21 cellular contexts compared by ENCODE assay signal in genomic region chr11:122695076-122695620, GRCh38. TPM values are rescaled to one million over a fixed set of nuclear protein-coding genes. Genes with fewer than 3 reads are reported as not detected.
DNase-seq lines count a peak whose midpoint lies in the region; ATAC-seq and TF ChIP-seq lines count a peak whose summit lies in the region.
"Had no signal": no experiment of that assay in that cellular context is flagged by ENCODE, and none has a peak within 500 bp of the region (broad histone marks: within the 10 kb centered on the region; RNA-seq: fewer than 3 reads in every experiment).

No MANE protein-coding gene starts in this region.

- DNase-seq in PC-9 (no peak), fibroblast of pulmonary artery (ENCODE audit: low read depth) (peak; percentile 51), NCI-H1092 treated with DMSO at 0.1 percent for 48 hours (lab: John Stamatoyannopoulos, UW) (no peak), NCI-H446 treated with DMSO at 0.1 percent for 48 hours (lab: John Stamatoyannopoulos, UW) (no peak), esophagus squamous epithelium (lab: John Stamatoyannopoulos, UW) (no peak)
- DNase-seq: activated CD8-positive, alpha-beta memory T cell treated with anti-CD3 and anti-CD28 coated beads, Interleukin-2, amount 10 ng/mL, durations not matched to agents 7 days and 5 days; Caco-2; effector CD8-positive, alpha-beta T cell; islet precursor cell; NCI-H1105 treated with DMSO at 0.1 percent for 48 hours; NCI-H2081; NCI-H524; substantia nigra had no signal

- no peak for TF ChIP-seq POLR2A in esophagus squamous epithelium (IDR thresholded peaks at IDR 0.05)

- POLR2A ChIA-PET in PC-9 (lab: Charles Lee; ENCODE audit: unreplicated experiment), result no interaction called here

- no peak overlapping the region for H2AFZ ChIP-seq in PC-9
- H2AFZ ChIP-seq: GM23338 had no signal

- peaks cover 0 to 9% (median 0%) of the 10 kb centered on the region in 11 experiments; a peak in 4 of 22 replicates for H3K9me3 ChIP-seq in BLaER1 treated with 17β-estradiol and CSF1 and Interleukin-3, amounts not matched to agents 10 nM and 100 nM (replicated peaks in 1 of 11)
- H3K9me3 ChIP-seq in DOHH2 (ENCODE audit: control insufficient read depth, insufficient read depth, low read length) (no peaks in the 10 kb centered on the region), PC-9 (ENCODE audit: insufficient read depth, low read depth) (no peaks in the 10 kb centered on the region), esophagus squamous epithelium (no peaks in the 10 kb centered on the region)
- H3K9me3 ChIP-seq: Caco-2, gastroesophageal sphincter, prostate gland had no signal

- intact Hi-C loops in PC-9 (cut with micrococcal nuclease; ENCODE audit: unreplicated experiment), result no loop called here
- intact Hi-C loops in esophagus squamous epithelium (cut with DNase I), result no loop called here

- 0 out of 20 replicates have a peak overlapping the region, but pooled peaks of 1 of the 10 experiments have one; percentile 4 for H3K4me3 ChIP-seq in BLaER1 treated with 17β-estradiol and CSF1 and Interleukin-3, amounts not matched to agents 10 nM and 100 nM
- H3K4me3 ChIP-seq in DOHH2 (ENCODE audit: low read length), result no peak overlapping the region
- no peak overlapping the region for H3K4me3 ChIP-seq in PC-9
- no peak overlapping the region for H3K4me3 ChIP-seq in fibroblast of pulmonary artery (replicated peaks; ENCODE audit: low read depth, low read length)
- H3K4me3 ChIP-seq in esophagus squamous epithelium, result no peak overlapping the region
- H3K4me3 ChIP-seq: gastroesophageal sphincter, GM23338, prostate gland had no signal

- no peaks in the 10 kb centered on the region for H3K27me3 ChIP-seq in BLaER1 treated with 17β-estradiol and CSF1 and Interleukin-3, amounts not matched to agents 10 nM and 100 nM
- H3K27me3 ChIP-seq in DOHH2 (ENCODE audit: control insufficient read depth, low read length), result no peaks in the 10 kb centered on the region
- no peaks in the 10 kb centered on the region for H3K27me3 ChIP-seq in PC-9 (ENCODE audit: insufficient read depth, low read depth)
- no peaks in the 10 kb centered on the region for H3K27me3 ChIP-seq in esophagus squamous epithelium
- H3K27me3 ChIP-seq: gastroesophageal sphincter had no signal

- CTCF ChIA-PET in PC-9 (lab: Charles Lee), result no interaction called here

- H3K79me2 ChIP-seq in DOHH2 (ENCODE audit: control insufficient read depth, low read length), result peaks cover 67% of the 10 kb centered on the region
- H3K79me2 ChIP-seq in PC-9 (ENCODE audit: low read depth), result peaks cover 94% of the 10 kb centered on the region

- no peak for ATAC-seq in HG02938 (IDR thresholded peaks at IDR 0.05; ENCODE audit: unreplicated experiment)
- ATAC-seq: activated CD8-positive, alpha-beta memory T cell treated with anti-CD3 and anti-CD28 coated beads, Interleukin-2, amount 10 ng/mL, durations not matched to agents 7 days and 5 days; esophagus mucosa; gastroesophageal sphincter; GM23338 had no signal

- peaks cover 97 to 100% (median 98%) of the 10 kb centered on the region in 10 experiments for H3K4me1 ChIP-seq in BLaER1 treated with 17β-estradiol and CSF1 and Interleukin-3, amounts not matched to agents 10 nM and 100 nM
- H3K4me1 ChIP-seq in DOHH2 (ENCODE audit: control insufficient read depth, low read length) (peaks cover 98% of the 10 kb centered on the region), PC-9 (replicated peaks; ENCODE audit: insufficient read depth) (peaks cover 24% of the 10 kb centered on the region), esophagus squamous epithelium (peaks cover 0 to 25% (median 6%) of the 10 kb centered on the region in 3 donors)
- H3K4me1 ChIP-seq: prostate gland had no signal

- H3F3A ChIP-seq in DOHH2 (ENCODE audit: control insufficient read depth, insufficient read depth) (peaks cover 28% of the 10 kb centered on the region), PC-9 (ENCODE audit: insufficient read depth, low read depth) (peaks cover 57% of the 10 kb centered on the region)

- H4K20me1 ChIP-seq in BLaER1 treated with 17β-estradiol and CSF1 and Interleukin-3, amounts not matched to agents 10 nM and 100 nM, result no peaks in the 10 kb centered on the region
- no peaks in the 10 kb centered on the region for H4K20me1 ChIP-seq in DOHH2 (ENCODE audit: control insufficient read depth, insufficient read depth, low read depth, low read length)
- peaks cover 10% of the 10 kb centered on the region; the same call in 1 of the 2 replicates for H4K20me1 ChIP-seq in PC-9 (ENCODE audit: insufficient read depth)

- 92 to 94% methylated on average over 12 to 13 of the region's 13 CpGs for WGBS in esophagus squamous epithelium, 2 donors

- H3K4me2 ChIP-seq in BLaER1 treated with 17β-estradiol and CSF1 and Interleukin-3, amounts not matched to agents 10 nM and 100 nM, result peak overlapping the region; percentile 75 to 93 (median 88)
- H3K4me2 ChIP-seq in DOHH2 (ENCODE audit: low read length), result peak overlapping the region; percentile 22
- no peak overlapping the region for H3K4me2 ChIP-seq in PC-9
- H3K4me2 ChIP-seq: GM23338 had no signal

- H3K9me2 ChIP-seq in DOHH2 (replicated peaks; ENCODE audit: control insufficient read depth, low read length) (no peaks in the 10 kb centered on the region), PC-9 (ENCODE audit: insufficient read depth) (no peaks in the 10 kb centered on the region)

- peak overlapping the region in 10 of 11 experiments; percentile 79 to 92 (median 86); a peak in 18 of 22 replicates for H3K9ac ChIP-seq in BLaER1 treated with 17β-estradiol and CSF1 and Interleukin-3, amounts not matched to agents 10 nM and 100 nM

- H3K36me3 ChIP-seq in BLaER1 treated with 17β-estradiol and CSF1 and Interleukin-3, amounts not matched to agents 10 nM and 100 nM, result peaks cover 0 to 59% (median 30%) of the 10 kb centered on the region in 11 experiments; a peak in 17 of 22 replicates
- H3K36me3 ChIP-seq in DOHH2 (ENCODE audit: control insufficient read depth, low read length) (peaks cover 18% of the 10 kb centered on the region), PC-9 (ENCODE audit: low read depth) (peaks cover 15% of the 10 kb centered on the region; the same call in 1 of the 2 replicates), esophagus squamous epithelium (no peaks in the 10 kb centered on the region)
- H3K36me3 ChIP-seq: gastroesophageal sphincter, prostate gland had no signal

- no TSS peak for BruUV-seq in PC-9 (replicated peaks; lab: Mats Ljungman, UMichigan)

- TF ChIP-seq CTCF in DOHH2 (IDR thresholded peaks at IDR 0.05; ENCODE audit: low read depth, low read length, poor library complexity, severe bottlenecking), result no peak
- TF ChIP-seq CTCF in PC-9 (conservative IDR thresholded peaks at IDR 0.05), result no peak
- TF ChIP-seq CTCF in fibroblast of pulmonary artery (IDR thresholded peaks at IDR 0.05; ENCODE audit: low read length, missing control alignments), result no peak
- no peak for TF ChIP-seq CTCF in esophagus squamous epithelium (IDR thresholded peaks at IDR 0.05)

- H3K27ac ChIP-seq in BLaER1 treated with 17β-estradiol and CSF1 and Interleukin-3, amounts not matched to agents 10 nM and 100 nM, result peak overlapping the region; percentile 78 to 99 (median 97); a peak in 21 of 22 replicates
- peak overlapping the region; percentile 100 for H3K27ac ChIP-seq in DOHH2 (ENCODE audit: low read depth, low read length)
- H3K27ac ChIP-seq in PC-9, result peak overlapping the region; percentile 11; the same call in 1 of the 2 replicates
- H3K27ac ChIP-seq in esophagus squamous epithelium, result no peak overlapping the region
- H3K27ac ChIP-seq: gastroesophageal sphincter, prostate gland, RWPE1 had no signal

RNA-seq across cellular contexts. Expression of gene UBASH3B, which starts 39.6 kb away (rescaled TPM):
- total RNA-seq in PC-9 (2021), result 80.3 and 81.9 TPM in 2 replicates
- 10 to 100 TPM in 2 of 4 donors, 1 to 10 TPM in 2; 2.7 to 16.4 (median 9.7) TPM for total RNA-seq in esophagus squamous epithelium

Comparison
In these comparisons a context has a peak if more than half of its experiments do, and no peak if none do; other contexts are left out.
1. H3K27ac ChIP-seq: peak in BLaER1 treated with 17β-estradiol and CSF1 and Interleukin-3, amounts not matched to agents 10 nM and 100 nM (11 of 11), DOHH2 (single experiment) and PC-9 (single experiment); none in esophagus squamous epithelium (0 of 4).